Comparison of ENCODE assay signal across 10 cellular contexts in genomic region chr3:11510001-11510760, GRCh38.
DNase-seq lines count a peak whose midpoint lies in the region; ATAC-seq, FAIRE-seq and TF ChIP-seq lines count a peak whose summit lies in the region.
"Had no signal": no experiment of that assay in that cellular context is flagged by ENCODE, and none has a peak within 500 bp of the region (broad histone marks: within the 10 kb centered on the region; RNA-seq: fewer than 3 reads in every experiment).

No MANE protein-coding gene starts in this region.

- TF ChIP-seq POLR2A in testis (IDR thresholded peaks at IDR 0.05) = no peak
- no peak for TF ChIP-seq POLR2A in lower leg skin (IDR thresholded peaks at IDR 0.05)
- no peak for TF ChIP-seq POLR2A in HepG2 (IDR thresholded peaks at IDR 0.05; ENCODE audit: insufficient read depth in 1 of 2, low read depth in 2 of 2, low read length in 2 of 2)

- TF ChIP-seq RAD21 in HepG2 (CRISPR knock-in tag; IDR thresholded peaks at IDR 0.05) = no peak

- in situ Hi-C loops in HepG2 (cut with HindIII; ENCODE audit: extremely low pct_ligation_motif_present, low pct_unique_long_range_greater_than_20kb) = no loop called here

- DNase-seq in DMS 273 (lab: John Stamatoyannopoulos, UW; ENCODE audit: unreplicated experiment) (peak; percentile 66), DMS 273 treated with DMSO at 0.1 percent for 48 hours (lab: John Stamatoyannopoulos, UW) (no peak), WERI-Rb-1 (peak; percentile 65), left lung (no peak), testis (no peak), lower leg skin (ENCODE audit: low spot score in 2 of 2) (no peak), HepG2 (ENCODE audit: low spot score) (no peak)
- DNase-seq: activated naive CD4-positive, alpha-beta T cell; NCI-H1092 had no signal

- H3K9me3 ChIP-seq in WERI-Rb-1 (ENCODE audit: severe bottlenecking) (no peaks in the 10 kb centered on the region), left lung (no peaks in the 10 kb centered on the region), testis (no peaks in the 10 kb centered on the region), HepG2 (ENCODE audit: low read length) (no peaks in the 10 kb centered on the region)

- 75 to 79% methylated on average over 10 of the region's 10 CpGs for WGBS in testis, 2 donors
- WGBS in lower leg skin, 2 donors = 57 to 59% methylated on average over 10 of the region's 10 CpGs
- 97% methylated on average over 10 of the region's 10 CpGs for WGBS in HepG2 (ENCODE audit: low lambda C conversion rate)

- ATAC-seq in left lung (no peak), HepG2 (no peak), GM18909 (IDR thresholded peaks at IDR 0.05; ENCODE audit: poor library complexity, unreplicated experiment) (no peak)

- TF ChIP-seq EP300 in HepG2 (IDR thresholded peaks at IDR 0.05; ENCODE audit: low read depth in 2 of 2, low read length in 2 of 2) = no peak
- TF ChIP-seq EP300 in HepG2 (CRISPR knock-in tag; IDR thresholded peaks at IDR 0.05; ENCODE audit: borderline replicate concordance) = no peak

- no peaks in the 10 kb centered on the region for H3K27me3 ChIP-seq in WERI-Rb-1 (ENCODE audit: insufficient read depth, low read depth, severe bottlenecking)
- no peaks in the 10 kb centered on the region for H3K27me3 ChIP-seq in left lung
- H3K27me3 ChIP-seq in testis = no peaks in the 10 kb centered on the region
- no peaks in the 10 kb centered on the region for H3K27me3 ChIP-seq in HepG2 (ENCODE audit: control insufficient read depth in 1 of 2, insufficient read depth in 2 of 2, low read length in 2 of 2)

- H3K4me1 ChIP-seq in left lung (peaks cover 40 to 47% of the 10 kb centered on the region in 2 donors), testis (peaks cover 31% of the 10 kb centered on the region), HepG2 (ENCODE audit: insufficient read depth, low read length) (peaks cover 36% of the 10 kb centered on the region)

- no peaks in the 10 kb centered on the region for H3K79me2 ChIP-seq in HepG2 (ENCODE audit: insufficient read depth, low read length)

- no peak for FAIRE-seq in HepG2 (lab: Jason Lieb, UNC)

- no TSS peak for BruUV-seq in HepG2 (replicated peaks; lab: Mats Ljungman, UMichigan)

- no peaks in the 10 kb centered on the region for H3K36me3 ChIP-seq in WERI-Rb-1
- H3K36me3 ChIP-seq in left lung = no peaks in the 10 kb centered on the region
- no peaks in the 10 kb centered on the region for H3K36me3 ChIP-seq in testis (ENCODE audit: low read depth, missing control alignments)
- H3K36me3 ChIP-seq in HepG2 (replicated peaks in 1 of 2; ENCODE audit: control insufficient read depth in 1 of 2, insufficient read depth in 2 of 2, low read length in 2 of 2) = no peaks in the 10 kb centered on the region

- peak overlapping the region; percentile 75 for H3K27ac ChIP-seq in WERI-Rb-1
- H3K27ac ChIP-seq in left lung = peak overlapping the region; percentile 1 to 83
- peak overlapping the region; percentile 32 to 90 for H3K27ac ChIP-seq in testis
- H3K27ac ChIP-seq in HepG2 (ENCODE audit: extremely low read length, insufficient read depth, low read length) = no peak overlapping the region

- intact Hi-C loops in left lung (cut with DNase I) (no loop called here), testis (cut with DNase I; ENCODE audit: low total_unique reads) (no loop called here), lower leg skin (cut with DNase I; ENCODE audit: low total_unique reads) (no loop called here), HepG2 (cut with micrococcal nuclease; ENCODE audit: unreplicated experiment) (no loop called here)

- no peak overlapping the region for H2AFZ ChIP-seq in HepG2 (ENCODE audit: low read length)

- no peaks in the 10 kb centered on the region for H4K20me1 ChIP-seq in HepG2 (ENCODE audit: insufficient read depth, low read length)

- POLR2A ChIA-PET in HepG2 (lab: Yijun Ruan, JAX) = no interaction called here

- TF ChIP-seq CTCF in WERI-Rb-1 (IDR thresholded peaks at IDR 0.05; ENCODE audit: low read depth, low read length) (no peak), left lung (IDR thresholded peaks at IDR 0.05) (no peak), testis (IDR thresholded peaks at IDR 0.05) (no peak), lower leg skin (IDR thresholded peaks at IDR 0.05) (no peak), HepG2 (CRISPR knock-in tag; IDR thresholded peaks at IDR 0.05) (no peak)

- H3K4me3 ChIP-seq in WERI-Rb-1 (ENCODE audit: low read depth, low read length) (no peak overlapping the region), left lung (no peak overlapping the region), testis (no peak overlapping the region), lower leg skin (ENCODE audit: low read depth, poor library complexity, severe bottlenecking) (no peak overlapping the region), HepG2 (replicated peaks in 1 of 3; ENCODE audit: insufficient read depth in 1 of 3, low read depth in 2 of 3, low read length in 3 of 3) (no peak overlapping the region)

- CTCF ChIA-PET in HepG2 (lab: Yijun Ruan, JAX; ENCODE audit: low intra/inter-chr PET ratio, low total read pairs) = no interaction called here

- no peak overlapping the region for H3K4me2 ChIP-seq in HepG2 (ENCODE audit: low read depth, low read length)

- H3K9ac ChIP-seq in HepG2 (ENCODE audit: insufficient read depth, low read depth, low read length) = no peak overlapping the region

TF ChIP-seq in HepG2, 621 proteins besides CTCF, POLR2A, EP300 and RAD21:
- no peak for TF ChIP-seq ZNF616 (CRISPR knock-in tag; IDR thresholded peaks at IDR 0.05; ENCODE audit: low read depth)
- TF ChIP-seq ZNF382 (CRISPR knock-in tag; IDR thresholded peaks at IDR 0.05; ENCODE audit: borderline replicate concordance) = no peak
- no peak for TF ChIP-seq PBX3 (CRISPR knock-in tag; IDR thresholded peaks at IDR 0.05; ENCODE audit: borderline replicate concordance)
- no peak for TF ChIP-seq TARDBP (CRISPR knock-in tag; IDR thresholded peaks at IDR 0.05)
- no peak for TF ChIP-seq BRD4 (CRISPR knock-in tag; IDR thresholded peaks at IDR 0.05)
- TF ChIP-seq PAWR (CRISPR knock-in tag; IDR thresholded peaks at IDR 0.05; ENCODE audit: borderline replicate concordance) = no peak
- no peak for TF ChIP-seq KDM2A (CRISPR knock-in tag; IDR thresholded peaks at IDR 0.05; ENCODE audit: borderline replicate concordance, low read depth)
- no peak for TF ChIP-seq RXRA (CRISPR knock-in tag; IDR thresholded peaks at IDR 0.05)
- TF ChIP-seq FOXO4 (CRISPR knock-in tag; conservative IDR thresholded peaks at IDR 0.05) = no peak
- TF ChIP-seq JDP2 (CRISPR knock-in tag; IDR thresholded peaks at IDR 0.05; ENCODE audit: borderline replicate concordance) = no peak

Comparison
In these comparisons a context has a peak if more than half of its experiments do, and no peak if none do; other contexts are left out.
1. DNase-seq: peak in DMS 273 (single experiment) and WERI-Rb-1 (single experiment); none in DMS 273 treated with DMSO at 0.1 percent for 48 hours (single experiment), left lung (0 of 2), testis (single experiment), lower leg skin (0 of 2) and HepG2 (single experiment).